30 cellular contexts compared by ENCODE assay signal in genomic region chr5:124060010-124060409, GRCh38.
"Had no signal": no experiment of that assay in that cellular context is flagged by ENCODE, and none has a peak within 500 bp of the region (broad histone marks: within the 10 kb centered on the region; RNA-seq: fewer than 3 reads in every experiment).

No MANE protein-coding gene starts in this region.

- H3K36me3 Mint-ChIP-seq: activated CD8-positive, alpha-beta memory T cell treated with anti-CD3 and anti-CD28 coated beads, Interleukin-2, amount 10 ng/mL, durations not matched to agents 7 days and 5 days; activated naive CD8-positive, alpha-beta T cell treated with anti-CD3 and anti-CD28 coated beads for 36 hours had no signal

- H3K4me3 ChIP-seq: ascending aorta, cardiac muscle cell, K562, Peyer's patch, SJSA1 had no signal

- H3K27me3 ChIP-seq: ascending aorta, cardiac muscle cell, Peyer's patch, SJSA1 had no signal

- H3K27me3 Mint-ChIP-seq: activated CD4-positive, alpha-beta memory T cell treated with anti-CD3 and anti-CD28 coated beads, Interleukin-2, amount 10 ng/mL, durations not matched to agents 7 days and 5 days; activated CD8-positive, alpha-beta memory T cell treated with anti-CD3 and anti-CD28 coated beads, Interleukin-2, amount 10 ng/mL, durations not matched to agents 7 days and 5 days; central memory CD8-positive, alpha-beta T cell had no signal

- H3K27ac Mint-ChIP-seq: activated CD4-positive, alpha-beta memory T cell treated with anti-CD3 and anti-CD28 coated beads, Interleukin-2, amount 10 ng/mL, durations not matched to agents 7 days and 5 days; activated CD8-positive, alpha-beta memory T cell treated with anti-CD3 and anti-CD28 coated beads, Interleukin-2, amount 10 ng/mL, durations not matched to agents 7 days and 5 days; activated naive CD8-positive, alpha-beta T cell treated with anti-CD3 and anti-CD28 coated beads for 36 hours had no signal

- H3K4me1 Mint-ChIP-seq: activated CD4-positive, alpha-beta memory T cell treated with anti-CD3 and anti-CD28 coated beads, Interleukin-2, amount 10 ng/mL, durations not matched to agents 7 days and 5 days; activated CD8-positive, alpha-beta memory T cell treated with anti-CD3 and anti-CD28 coated beads, Interleukin-2, amount 10 ng/mL, durations not matched to agents 7 days and 5 days; central memory CD8-positive, alpha-beta T cell had no signal

- DNase-seq: activated CD4-positive, alpha-beta memory T cell treated with anti-CD3 and anti-CD28 coated beads, Interleukin-2, amount 10 ng/mL, durations not matched to agents 7 days and 5 days; activated CD4-positive, alpha-beta T cell treated with anti-CD3 and anti-CD28 coated beads for 1 hour; activated CD4-positive, alpha-beta T cell treated with anti-CD3 and anti-CD28 coated beads for 48 hours; activated CD4-positive, CD25-positive, alpha-beta regulatory T cell; activated CD8-positive, alpha-beta memory T cell treated with anti-CD3 and anti-CD28 coated beads for 24 hours; activated CD8-positive, alpha-beta memory T cell treated with anti-CD3 and anti-CD28 coated beads, Interleukin-2, amount 10 ng/mL, durations not matched to agents 7 days and 5 days; activated CD8-positive, alpha-beta memory T cell treated with anti-CD3 and anti-CD28 coated beads, Interleukin-2, amount 50 U/mL, for 48 hours; activated effector memory CD4-positive, alpha-beta T cell treated with Interleukin-2 at 50 U/mL for 16 hours; activated naive CD4-positive, alpha-beta T cell treated with anti-CD3 and anti-CD28 coated beads, Interleukin-2, amount 50 U/mL, for 16 hours; activated naive CD8-positive, alpha-beta T cell treated with anti-CD3 and anti-CD28 coated beads for 36 hours; activated T-cell treated with anti-CD3 and anti-CD28 coated beads, Interleukin-2, amount 50 U/mL, for 48 hours; amygdala; NCI-H146; NCI-H187; NCI-H2107; NCI-H2171; NCI-H2227 treated with DMSO at 0.1 percent for 48 hours; NCI-H446; NCI-H510A treated with DMSO at 0.1 percent for 48 hours; NCI-H526 treated with DMSO at 0.1 percent for 48 hours; Peyer's patch; RPMI8226; SHP77 treated with DMSO at 0.1 percent for 48 hours; T1000; WERI-Rb-1 had no signal

- ATAC-seq: activated CD8-positive, alpha-beta memory T cell treated with anti-CD3 and anti-CD28 coated beads, Interleukin-2, amount 10 ng/mL, durations not matched to agents 7 days and 5 days; K562 had no signal

- H3K4me3 Mint-ChIP-seq: activated CD4-positive, alpha-beta memory T cell treated with anti-CD3 and anti-CD28 coated beads, Interleukin-2, amount 10 ng/mL, durations not matched to agents 7 days and 5 days; activated CD8-positive, alpha-beta memory T cell treated with anti-CD3 and anti-CD28 coated beads, Interleukin-2, amount 10 ng/mL, durations not matched to agents 7 days and 5 days; activated naive CD8-positive, alpha-beta T cell treated with anti-CD3 and anti-CD28 coated beads for 36 hours; central memory CD8-positive, alpha-beta T cell had no signal

- H3K27ac ChIP-seq: ascending aorta, cardiac muscle cell, Peyer's patch, SJSA1, WERI-Rb-1 had no signal

- H3K36me3 ChIP-seq: ascending aorta, cardiac muscle cell, Peyer's patch, SJSA1, WERI-Rb-1 had no signal

- H3K4me1 ChIP-seq: SJSA1 had no signal

- H3K9me3 ChIP-seq: ascending aorta, Peyer's patch, SJSA1 had no signal
